ENCODE assay signal across 16 cellular contexts in genomic region chr7:41130021-41130420, GRCh38.
DNase-seq lines count a peak whose midpoint lies in the region; ATAC-seq and TF ChIP-seq lines count a peak whose summit lies in the region.
"Had no signal": no experiment of that assay in that cellular context is flagged by ENCODE, and none has a peak within 500 bp of the region (broad histone marks: within the 10 kb centered on the region; RNA-seq: fewer than 3 reads in every experiment).

No MANE protein-coding gene starts in this region.

- ATAC-seq in HG03439 (IDR thresholded peaks at IDR 0.05; ENCODE audit: unreplicated experiment) (no peak), HG03378 (IDR thresholded peaks at IDR 0.05; ENCODE audit: unreplicated experiment) (no peak)
- ATAC-seq: K562, T-cell had no signal

- peaks cover 5% of the 10 kb centered on the region for H3K27me3 Mint-ChIP-seq in glutamatergic neuron (ENCODE audit: unreplicated experiment)
- H3K27me3 Mint-ChIP-seq: T-cell had no signal

- H3K9me3 Mint-ChIP-seq in glutamatergic neuron (ENCODE audit: unreplicated experiment): peaks cover 4% of the 10 kb centered on the region

- H3K4me1 Mint-ChIP-seq in glutamatergic neuron (ENCODE audit: low read depth, unreplicated experiment): peaks cover 30% of the 10 kb centered on the region
- H3K4me1 Mint-ChIP-seq: T-cell had no signal

- no peak overlapping the region for H3K27ac Mint-ChIP-seq in glutamatergic neuron (ENCODE audit: unreplicated experiment)
- H3K27ac Mint-ChIP-seq: T-cell had no signal

- H3K36me3 Mint-ChIP-seq in glutamatergic neuron (ENCODE audit: unreplicated experiment): no peaks in the 10 kb centered on the region
- H3K36me3 Mint-ChIP-seq: T-cell had no signal

- DNase-seq in NCI-H1694 (lab: John Stamatoyannopoulos, UW) (peak; percentile 73), NCI-H82 (lab: John Stamatoyannopoulos, UW) (peak; percentile 41), glutamatergic neuron (peak; percentile 42), retina (peak; percentile 34)
- no peak for DNase-seq in activated CD4-positive, alpha-beta T cell treated with anti-CD3 and anti-CD28 coated beads, Interleukin-2, amount 50 U/mL, for 4 hours
- DNase-seq: DND-41; NCI-H1105; NCI-H2227 treated with DMSO at 0.1 percent for 48 hours; NCI-H510A treated with DMSO at 0.1 percent for 48 hours; NK-92 treated with Interleukin-12 subunit alpha and Interleukin-12 subunit beta, amount 100 ng/mL, for 24 hours; SHP77; SK-N-SH; T-cell had no signal

- H3K4me3 Mint-ChIP-seq in glutamatergic neuron (ENCODE audit: unreplicated experiment): peak overlapping the region; percentile 68
- H3K4me3 Mint-ChIP-seq: T-cell had no signal

- TF ChIP-seq CTCF in glutamatergic neuron (IDR thresholded peaks at IDR 0.05; ENCODE audit: partially characterized antibody, unreplicated experiment): no peak

Comparison
In these comparisons a context has a peak if more than half of its experiments do, and no peak if none do; other contexts are left out.
1. DNase-seq: peak in NCI-H1694 (single experiment), NCI-H82 (single experiment), glutamatergic neuron (single experiment) and retina (single experiment); none in activated CD4-positive, alpha-beta T cell treated with anti-CD3 and anti-CD28 coated beads, Interleukin-2, amount 50 U/mL, for 4 hours (0 of 2).